Comparison of ENCODE assay signal across 2 cellular contexts in genomic region chr14:72782182-72782508, GRCh38.
TF ChIP-seq lines count a peak whose summit lies in the region.

No MANE protein-coding gene starts in this region.

TF ChIP-seq in SK-N-SH, 30 proteins besides CTCF, POLR2A, EP300 and RAD21 (continued from another document):
- no peak for TF ChIP-seq ZBTB33 (IDR thresholded peaks at IDR 0.05; ENCODE audit: borderline replicate concordance, low read depth)
- no peak for TF ChIP-seq FOXJ3 (CRISPR knock-in tag; IDR thresholded peaks at IDR 0.05)
- no peak for TF ChIP-seq FOSL2 (IDR thresholded peaks at IDR 0.05; ENCODE audit: borderline replicate concordance, low read depth)
- TF ChIP-seq POLR2AphosphoS5 (IDR thresholded peaks at IDR 0.05; ENCODE audit: low read depth, low read length): no peak
- no peak for TF ChIP-seq USF2 (IDR thresholded peaks at IDR 0.05; ENCODE audit: borderline replicate concordance, low read depth, low read length)
- no peak for TF ChIP-seq FOXM1 (IDR thresholded peaks at IDR 0.05; ENCODE audit: low read depth)
- TF ChIP-seq MXI1 (IDR thresholded peaks at IDR 0.05; ENCODE audit: low read depth, low read length): no peak
- TF ChIP-seq EZH2phosphoT487 (IDR thresholded peaks at IDR 0.05; ENCODE audit: borderline replicate concordance, low read depth): no peak
- TF ChIP-seq SMC3 (IDR thresholded peaks at IDR 0.05; ENCODE audit: low read depth, low read length): no peak
- TF ChIP-seq JUND (IDR thresholded peaks at IDR 0.05): no peak
- TF ChIP-seq YY1 (IDR thresholded peaks at IDR 0.05; ENCODE audit: low read depth): no peak

TF ChIP-seq in SK-N-SH treated with all-trans-retinoic acid at 6 μM for 48 hours, 23 proteins besides CTCF, POLR2A, EP300 and RAD21 (continued from another document):
- TF ChIP-seq TSHZ2 (CRISPR knock-in tag; IDR thresholded peaks at IDR 0.05) (no peak), CREB5 (CRISPR knock-in tag; IDR thresholded peaks at IDR 0.05; ENCODE audit: low read depth) (no peak), ZNF565 (CRISPR knock-in tag; conservative IDR thresholded peaks at IDR 0.05; ENCODE audit: low read depth) (no peak), ZC3H10 (CRISPR knock-in tag; IDR thresholded peaks at IDR 0.05) (no peak), CSDC2 (CRISPR knock-in tag; IDR thresholded peaks at IDR 0.05) (no peak), GLIS3 (CRISPR knock-in tag; IDR thresholded peaks at IDR 0.05) (no peak), ZFP3 (CRISPR knock-in tag; IDR thresholded peaks at IDR 0.05) (no peak), TOX (CRISPR knock-in tag; IDR thresholded peaks at IDR 0.05; ENCODE audit: borderline replicate concordance) (no peak), ISL1 (CRISPR knock-in tag; IDR thresholded peaks at IDR 0.05) (no peak), TCF4 (CRISPR knock-in tag; IDR thresholded peaks at IDR 0.05; ENCODE audit: borderline replicate concordance) (no peak), ARNTL (CRISPR knock-in tag; IDR thresholded peaks at IDR 0.05; ENCODE audit: borderline replicate concordance, low read depth) (no peak), POU6F1 (CRISPR knock-in tag; IDR thresholded peaks at IDR 0.05; ENCODE audit: borderline replicate concordance, low read depth) (no peak), ZNF70 (CRISPR knock-in tag; IDR thresholded peaks at IDR 0.05) (no peak), ESRRG (CRISPR knock-in tag; IDR thresholded peaks at IDR 0.05) (no peak), CSRNP3 (CRISPR knock-in tag; IDR thresholded peaks at IDR 0.05) (no peak), ZFP30 (CRISPR knock-in tag; IDR thresholded peaks at IDR 0.05) (no peak), PPARA (CRISPR knock-in tag; IDR thresholded peaks at IDR 0.05; ENCODE audit: borderline replicate concordance) (no peak)
